Comparison of ENCODE assay signal across 8 cellular contexts in genomic region chr4:6908397-6909112, GRCh38. TPM values are rescaled to one million over a fixed set of nuclear protein-coding genes. Genes with fewer than 3 reads are reported as not detected.
DNase-seq lines count a peak whose midpoint lies in the region; ATAC-seq and TF ChIP-seq lines count a peak whose summit lies in the region.

No MANE protein-coding gene starts in this region.

- no peaks in the 10 kb centered on the region for H3K36me3 ChIP-seq in HCT116 (ENCODE audit: control insufficient read depth in 1 of 2, insufficient read depth in 2 of 2, low read length in 2 of 2)
- H3K36me3 ChIP-seq in left ventricle myocardium inferior: no peaks in the 10 kb centered on the region
- no peaks in the 10 kb centered on the region for H3K36me3 ChIP-seq in smooth muscle cell (ENCODE audit: low read depth)

- POLR2A ChIA-PET in HCT116 (lab: Charles Lee): interaction anchor here (1.1 to 1.5 kb wide), 2 partner anchors 135 to 199 kb away, joined by 3 to 5 read pairs; partner anchors contain the start of genes MRFAP1L1 and TADA2B

- H3K4me1 ChIP-seq in HCT116 (ENCODE audit: control insufficient read depth in 1 of 2, insufficient read depth in 2 of 2, low read length in 2 of 2) (peaks cover 11 to 35% of the 10 kb centered on the region in 2 experiments), left ventricle myocardium inferior (peaks cover 57% of the 10 kb centered on the region), smooth muscle cell (ENCODE audit: low read depth) (peaks cover 26% of the 10 kb centered on the region)

- peak overlapping the region; percentile 35 for H2AFZ ChIP-seq in HCT116 (ENCODE audit: low read depth, low read length, poor library complexity, severe bottlenecking)
- H2AFZ ChIP-seq in smooth muscle cell (ENCODE audit: low read depth): peak overlapping the region; percentile 91

- H3K9me3 ChIP-seq in HCT116 (ENCODE audit: control insufficient read depth in 1 of 2, insufficient read depth in 1 of 2, low read depth in 1 of 2, low read length in 2 of 2) (no peaks in the 10 kb centered on the region), left ventricle myocardium inferior (replicated peaks) (no peaks in the 10 kb centered on the region), smooth muscle cell (replicated peaks; ENCODE audit: low read depth) (no peaks in the 10 kb centered on the region)

- RAD21 ChIA-PET in HCT116 (lab: Charles Lee; ENCODE audit: low non-redundant PET in 1 of 2, low total read pairs in 2 of 2, uncharacterized antibody in 2 of 2, unreplicated experiment in 2 of 2): interaction anchor here (1.0 to 1.2 kb wide), 2 partner anchors 165 to 173 kb away, joined by 3 read pairs; no protein-coding TSS in a partner anchor

- H3K27me3 ChIP-seq in HCT116 (ENCODE audit: insufficient read depth, low read length) (no peaks in the 10 kb centered on the region), left ventricle myocardium inferior (ENCODE audit: low read depth) (peaks cover 15% of the 10 kb centered on the region), smooth muscle cell (ENCODE audit: low read depth) (no peaks in the 10 kb centered on the region)

- no peaks in the 10 kb centered on the region for H3F3A ChIP-seq in smooth muscle cell (ENCODE audit: low read depth)

- H3K4me2 ChIP-seq in HCT116 (ENCODE audit: low read length) (peak overlapping the region; percentile 100), smooth muscle cell (peak overlapping the region; percentile 89)

- no peaks in the 10 kb centered on the region for H3K9me2 ChIP-seq in HCT116 (ENCODE audit: insufficient read depth)

- H3K27ac ChIP-seq in HCT116 (ENCODE audit: low read depth, low read length) (peak overlapping the region; percentile 95), left ventricle myocardium inferior (replicated peaks) (peak overlapping the region; percentile 100), smooth muscle cell (ENCODE audit: low read depth) (peak overlapping the region; percentile 95)

- CTCF ChIA-PET in HCT116 (lab: Charles Lee): interaction anchor here (0.7 to 2.9 kb wide), 7 partner anchors 9 to 658 kb away, joined by 3 to 11 read pairs (median 5); partner anchors contain the start of gene TADA2B

- no peak for TF ChIP-seq POLR2A in HCT116 (IDR thresholded peaks at IDR 0.05; ENCODE audit: borderline replicate concordance, extremely low read depth, insufficient read depth, insufficient read length)

- H3K4me3 ChIP-seq in HCT116 (replicated peaks in 1 of 2; ENCODE audit: low read depth in 1 of 2, low read length in 2 of 2) (peak overlapping the region; percentile 60 to 88), left ventricle myocardium inferior (peak overlapping the region; percentile 72), smooth muscle cell (peak overlapping the region; percentile 99)

- no peaks in the 10 kb centered on the region for H4K20me1 ChIP-seq in HCT116 (ENCODE audit: insufficient read depth)
- peaks cover 29% of the 10 kb centered on the region for H4K20me1 ChIP-seq in smooth muscle cell (ENCODE audit: low read depth)

- no peak for ATAC-seq in HCT116

- 32% methylated on average over 18 of the region's 18 CpGs for WGBS in smooth muscle cell (ENCODE audit: low lambda C conversion rate)

- TSS peak; percentile 86 for BruUV-seq in HCT116 (replicated peaks; lab: Mats Ljungman, UMichigan)

- no peak for TF ChIP-seq CTCF in HCT116 (IDR thresholded peaks at IDR 0.05 in 2 of 3, conservative IDR thresholded peaks at IDR 0.05 in 1 of 3; ENCODE audit: borderline replicate concordance in 1 of 3, insufficient read depth in 1 of 3, low read depth in 2 of 3, low read length in 2 of 3)
- no peak for TF ChIP-seq CTCF in left ventricle myocardium inferior (IDR thresholded peaks at IDR 0.05; ENCODE audit: borderline replicate concordance)
- no peak for TF ChIP-seq CTCF in smooth muscle cell (IDR thresholded peaks at IDR 0.05; ENCODE audit: borderline replicate concordance, insufficient read depth, poor library complexity, severe bottlenecking)

- H3K9ac ChIP-seq in HCT116 (ENCODE audit: low read length): peak overlapping the region; percentile 83
- peak overlapping the region; percentile 98 for H3K9ac ChIP-seq in smooth muscle cell (ENCODE audit: low read depth)

- H3K79me2 ChIP-seq in HCT116 (ENCODE audit: insufficient read depth, low read length) (peaks cover 23% of the 10 kb centered on the region), smooth muscle cell (ENCODE audit: low read depth) (peaks cover 2% of the 10 kb centered on the region)

- TF ChIP-seq RAD21 in HCT116 (IDR thresholded peaks at IDR 0.05; ENCODE audit: low read depth): no peak

- DNase-seq in HCT116 (ENCODE audit: low read depth, low spot score): no peak
- DNase-seq in UCSD-AML1 (lab: John Stamatoyannopoulos, UW; ENCODE audit: unreplicated experiment): peak; percentile 49
- no peak for DNase-seq in left ventricle myocardium inferior
- no peak for DNase-seq in smooth muscle cell (lab: John Stamatoyannopoulos, UW; ENCODE audit: unreplicated experiment)
- DNase-seq in T1000 (lab: John Stamatoyannopoulos, UW): no peak
- DNase-seq in activated CD4-positive, CD25-positive, alpha-beta regulatory T cell treated with anti-CD3 and anti-CD28 coated beads, Interleukin-2, amount 50 U/mL, for 72 hours: no peak
- no peak for DNase-seq in NCI-H1092 (lab: John Stamatoyannopoulos, UW)
- DNase-seq in NCI-H1417 (lab: John Stamatoyannopoulos, UW): no peak

- intact Hi-C loops in HCT116 (cut with micrococcal nuclease) (loop anchor here (5.0 kb wide), 1 partner anchor 79 kb away; no protein-coding TSS in a partner anchor), left ventricle myocardium inferior (cut with micrococcal nuclease) (loop anchor here (10.0 kb wide), 1 partner anchor 76 kb away; no protein-coding TSS in a partner anchor)

TF ChIP-seq in HCT116, 20 proteins besides CTCF, POLR2A, EP300 and RAD21:
- TF ChIP-seq ZNF274 (IDR thresholded peaks at IDR 0.05; ENCODE audit: low read depth, low read length) (no peak), REST (IDR thresholded peaks at IDR 0.05; ENCODE audit: low read depth) (no peak), EZH2phosphoT487 (IDR thresholded peaks at IDR 0.05; ENCODE audit: borderline replicate concordance) (no peak), POLR2AphosphoS5 (IDR thresholded peaks at IDR 0.05; ENCODE audit: low read depth, low read length) (no peak), EGR1 (IDR thresholded peaks at IDR 0.05; ENCODE audit: low read depth) (no peak), CBX3 (IDR thresholded peaks at IDR 0.05; ENCODE audit: low read depth) (no peak), JUND (IDR thresholded peaks at IDR 0.05) (no peak), ATF3 (IDR thresholded peaks at IDR 0.05) (no peak), EZH2 (IDR thresholded peaks at IDR 0.05) (no peak), SIN3A (IDR thresholded peaks at IDR 0.05; ENCODE audit: low read depth) (no peak), FOSL1 (IDR thresholded peaks at IDR 0.05; ENCODE audit: low read depth) (no peak)

RNA-seq across cellular contexts. Expression of gene TBC1D14, which starts 1.1 kb away (rescaled TPM):
- total RNA-seq in HCT116 (2021; ENCODE audit: unreplicated experiment): 62.9 TPM
- 38.5 and 41.2 TPM in 2 replicates for polyA plus RNA-seq in HCT116 (2012)
- 36.1 TPM for total RNA-seq in left ventricle myocardium inferior
- 24.4 and 31.6 TPM in 2 replicates for total RNA-seq in smooth muscle cell
- polyA plus RNA-seq in smooth muscle cell: 13.0 and 20.9 TPM in 2 replicates
